21 cellular contexts compared by ENCODE assay signal in the genomic region with DNA sequence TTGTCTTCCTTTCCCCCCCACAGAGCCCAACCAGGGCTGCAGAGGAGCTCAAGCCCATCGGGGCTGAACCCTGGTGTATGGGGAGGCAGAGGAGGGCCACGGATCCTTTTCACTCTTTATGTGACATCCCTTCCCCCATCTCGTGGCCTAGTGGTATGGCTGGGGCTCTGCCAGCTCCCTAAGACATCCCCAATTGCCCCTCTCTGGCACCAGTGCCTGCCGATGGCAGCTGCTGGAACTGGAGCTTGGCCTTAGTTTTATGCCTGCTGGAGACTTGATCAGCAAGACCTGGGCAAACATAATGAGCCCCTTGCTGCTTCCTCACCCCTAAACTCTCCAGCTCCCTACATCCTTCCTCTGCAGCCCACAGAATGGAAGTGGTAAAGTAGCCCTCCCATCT. TPM values are rescaled to one million over a fixed set of nuclear protein-coding genes. Genes with fewer than 3 reads are reported as not detected.
DNase-seq lines count a peak whose midpoint lies in the region; ATAC-seq and TF ChIP-seq lines count a peak whose summit lies in the region.
"Had no signal": no experiment of that assay in that cellular context is flagged by ENCODE, and none has a peak within 500 bp of the region (broad histone marks: within the 10 kb centered on the region; RNA-seq: fewer than 3 reads in every experiment).

No MANE protein-coding gene starts in this region.

- DNase-seq in activated CD4-positive, alpha-beta T cell treated with anti-CD3 and anti-CD28 coated beads for 36 hours, result no peak
- DNase-seq in activated CD4-positive, alpha-beta T cell treated with anti-CD3 and anti-CD28 coated beads for 1 hour, result no peak
- DNase-seq in DND-41, result no peak
- no peak for DNase-seq in activated CD8-positive, alpha-beta T cell treated with anti-CD3 and anti-CD28 coated beads, Interleukin-2, amount 10 ng/mL, durations not matched to agents 7 days and 5 days
- DNase-seq in nephron progenitor cell, result no peak
- no peak for DNase-seq in KBM-7
- no peak for DNase-seq in globus pallidus (ENCODE audit: low spot score)
- no peak for DNase-seq in NCI-H146 (lab: John Stamatoyannopoulos, UW)
- DNase-seq: BE2C, GF-D8, mucosa of descending colon, NCI-H1436 treated with DMSO at 0.1 percent for 48 hours, NCI-H2171 treated with DMSO at 0.1 percent for 48 hours, NCI-H526 treated with DMSO at 0.1 percent for 48 hours, OCI-M1, retina, Right ventricle myocardium superior, substantia nigra, uterus had no signal

- H3K4me2 ChIP-seq in DND-41 (ENCODE audit: insufficient read depth, low read length), result no peak overlapping the region

- H3K9me3 ChIP-seq in DND-41 (ENCODE audit: insufficient read depth, low read length, severe bottlenecking), result no peaks in the 10 kb centered on the region
- H3K9me3 ChIP-seq: BE2C, mucosa of descending colon, uterus had no signal

- no peak overlapping the region for H3K27ac Mint-ChIP-seq in activated CD4-positive, alpha-beta T cell treated with anti-CD3 and anti-CD28 coated beads for 36 hours
- H3K27ac Mint-ChIP-seq in activated CD8-positive, alpha-beta T cell treated with anti-CD3 and anti-CD28 coated beads, Interleukin-2, amount 10 ng/mL, durations not matched to agents 7 days and 5 days, result peak overlapping the region; percentile 83
- peak overlapping the region; percentile 13 for H3K27ac Mint-ChIP-seq in nephron progenitor cell

- peaks cover 31% of the 10 kb centered on the region for H3K4me1 Mint-ChIP-seq in activated CD4-positive, alpha-beta T cell treated with anti-CD3 and anti-CD28 coated beads for 36 hours
- peaks cover 38% of the 10 kb centered on the region for H3K4me1 Mint-ChIP-seq in activated CD8-positive, alpha-beta T cell treated with anti-CD3 and anti-CD28 coated beads, Interleukin-2, amount 10 ng/mL, durations not matched to agents 7 days and 5 days (ENCODE audit: low read depth)
- H3K4me1 Mint-ChIP-seq in nephron progenitor cell, result peaks cover 28% of the 10 kb centered on the region

- no peak overlapping the region for H2AFZ ChIP-seq in DND-41 (ENCODE audit: low read depth, low read length)

- H3K4me1 ChIP-seq in DND-41 (ENCODE audit: insufficient read depth, low read length), result peaks cover 25% of the 10 kb centered on the region
- H3K4me1 ChIP-seq: BE2C, uterus had no signal

- CTCF ChIA-PET in activated CD4-positive, alpha-beta T cell treated with anti-CD3 and anti-CD28 coated beads for 36 hours (lab: Charles Lee), result interaction anchor here (0.6 to 3.2 kb wide), 12 partner anchors 8 to 1282 kb away, joined by 3 to 11 read pairs (median 3); partner anchors contain the start of gene TOP2A
- CTCF ChIA-PET in activated CD8-positive, alpha-beta T cell treated with anti-CD3 and anti-CD28 coated beads, Interleukin-2, amount 10 ng/mL, durations not matched to agents 7 days and 5 days (lab: Charles Lee), result interaction anchor here (0.9 to 3.7 kb wide), 13 partner anchors 9 to 134 kb away, joined by 3 to 62 read pairs (median 6); partner anchors contain the start of genes IGFBP4 and TOP2A

- H3K79me2 ChIP-seq in DND-41 (ENCODE audit: insufficient read depth, low read length), result no peaks in the 10 kb centered on the region

- no peaks in the 10 kb centered on the region for H3K9me3 Mint-ChIP-seq in activated CD4-positive, alpha-beta T cell treated with anti-CD3 and anti-CD28 coated beads for 36 hours (ENCODE audit: low read depth)
- H3K9me3 Mint-ChIP-seq in activated CD8-positive, alpha-beta T cell treated with anti-CD3 and anti-CD28 coated beads, Interleukin-2, amount 10 ng/mL, durations not matched to agents 7 days and 5 days (ENCODE audit: insufficient read depth), result no peaks in the 10 kb centered on the region
- peaks cover 7% of the 10 kb centered on the region for H3K9me3 Mint-ChIP-seq in nephron progenitor cell
- H3K9me3 Mint-ChIP-seq: central memory CD8-positive, alpha-beta T cell had no signal

- intact Hi-C loops in activated CD4-positive, alpha-beta T cell treated with anti-CD3 and anti-CD28 coated beads for 36 hours (cut with DNase I, micrococcal nuclease), result loop anchor here in 1 of 2 experiments (10.0 kb wide), 1 partner anchor 49 kb away; no protein-coding TSS in a partner anchor

- no peaks in the 10 kb centered on the region for H3K36me3 Mint-ChIP-seq in activated CD4-positive, alpha-beta T cell treated with anti-CD3 and anti-CD28 coated beads for 36 hours (ENCODE audit: low read depth)
- no peaks in the 10 kb centered on the region for H3K36me3 Mint-ChIP-seq in activated CD8-positive, alpha-beta T cell treated with anti-CD3 and anti-CD28 coated beads, Interleukin-2, amount 10 ng/mL, durations not matched to agents 7 days and 5 days (ENCODE audit: low read depth)
- H3K36me3 Mint-ChIP-seq in nephron progenitor cell (ENCODE audit: low read depth), result no peaks in the 10 kb centered on the region

- H3K9ac ChIP-seq in DND-41 (ENCODE audit: low read depth, low read length), result no peak overlapping the region

- no peaks in the 10 kb centered on the region for H3K36me3 ChIP-seq in DND-41 (ENCODE audit: insufficient read depth, low read length)
- H3K36me3 ChIP-seq: BE2C, uterus had no signal

- 0 out of 2 replicates have a peak, but pooled peaks cover 3% of the 10 kb centered on the region for H4K20me1 ChIP-seq in DND-41 (ENCODE audit: insufficient read depth, low read length)

- H3K4me3 Mint-ChIP-seq in activated CD4-positive, alpha-beta T cell treated with anti-CD3 and anti-CD28 coated beads for 36 hours, result no peak overlapping the region
- peak overlapping the region; percentile 53 for H3K4me3 Mint-ChIP-seq in activated CD8-positive, alpha-beta T cell treated with anti-CD3 and anti-CD28 coated beads, Interleukin-2, amount 10 ng/mL, durations not matched to agents 7 days and 5 days
- H3K4me3 Mint-ChIP-seq in nephron progenitor cell, result no peak overlapping the region
- H3K4me3 Mint-ChIP-seq: central memory CD8-positive, alpha-beta T cell had no signal

- peak; percentile 3 for ATAC-seq in activated CD4-positive, alpha-beta T cell treated with anti-CD3 and anti-CD28 coated beads for 36 hours
- ATAC-seq in DND-41 (ENCODE audit: insufficient read depth, low read depth), result peak; percentile 16; the same call in 1 of the 3 replicates
- peak; percentile 16 for ATAC-seq in activated CD8-positive, alpha-beta T cell treated with anti-CD3 and anti-CD28 coated beads, Interleukin-2, amount 10 ng/mL, durations not matched to agents 7 days and 5 days
- ATAC-seq: HepG2, mucosa of descending colon had no signal

- H3K27me3 ChIP-seq in DND-41 (ENCODE audit: insufficient read depth, low read length, poor library complexity), result no peaks in the 10 kb centered on the region
- H3K27me3 ChIP-seq: BE2C, uterus had no signal

- POLR2A ChIA-PET in activated CD4-positive, alpha-beta T cell treated with anti-CD3 and anti-CD28 coated beads for 36 hours (lab: Charles Lee), result interaction anchor here (0.6 to 2.4 kb wide), 4 partner anchors 9 to 124 kb away, joined by 3 to 15 read pairs (median 4); partner anchors contain the start of gene TOP2A
- POLR2A ChIA-PET in activated CD8-positive, alpha-beta T cell treated with anti-CD3 and anti-CD28 coated beads, Interleukin-2, amount 10 ng/mL, durations not matched to agents 7 days and 5 days (lab: Charles Lee), result interaction anchor here (0.9 to 2.4 kb wide), 6 partner anchors 8 to 108 kb away, joined by 3 to 41 read pairs (median 5); partner anchors contain the start of gene TOP2A

- peak overlapping the region; percentile 47 for H3K27ac ChIP-seq in DND-41 (ENCODE audit: low read length)
- H3K27ac ChIP-seq: uterus had no signal

- H3K27me3 Mint-ChIP-seq in activated CD4-positive, alpha-beta T cell treated with anti-CD3 and anti-CD28 coated beads for 36 hours, result no peaks in the 10 kb centered on the region
- peaks cover 11% of the 10 kb centered on the region for H3K27me3 Mint-ChIP-seq in activated CD8-positive, alpha-beta T cell treated with anti-CD3 and anti-CD28 coated beads, Interleukin-2, amount 10 ng/mL, durations not matched to agents 7 days and 5 days (ENCODE audit: low read depth)
- peaks cover 12% of the 10 kb centered on the region for H3K27me3 Mint-ChIP-seq in nephron progenitor cell (ENCODE audit: low read depth, poor library complexity)
- H3K27me3 Mint-ChIP-seq: central memory CD8-positive, alpha-beta T cell had no signal

- H3K4me3 ChIP-seq in DND-41 (ENCODE audit: low read depth in 1 of 2, low read length in 2 of 2), result no peak overlapping the region
- H3K4me3 ChIP-seq: mucosa of descending colon, uterus had no signal

- in situ Hi-C loops in KBM-7 (cut with MboI; ENCODE audit: low pct_unique_long_range_greater_than_20kb, low sequenced_read_pairs), result no loop called here

- TF ChIP-seq CTCF in DND-41 (IDR thresholded peaks at IDR 0.05; ENCODE audit: borderline replicate concordance, extremely low read depth, low read length, poor library complexity, severe bottlenecking), result no peak
- no peak for TF ChIP-seq CTCF in nephron progenitor cell (IDR thresholded peaks at IDR 0.05)

RNA-seq across cellular contexts. Expression of gene TOP2A, which starts 8.0 kb away (rescaled TPM):
- 100 to 1,000 TPM; 245 to 322 TPM for total RNA-seq in activated CD4-positive, alpha-beta T cell treated with anti-CD3 and anti-CD28 coated beads for 36 hours
- 100 to 1,000 TPM; 517 to 567 TPM for total RNA-seq in activated CD8-positive, alpha-beta T cell treated with anti-CD3 and anti-CD28 coated beads, Interleukin-2, amount 10 ng/mL, durations not matched to agents 7 days and 5 days

RNA-seq across cellular contexts. Expression of gene IGFBP4, which starts 17.5 kb away (rescaled TPM):
- 10 to 100 TPM; 40.2 to 45.6 TPM for total RNA-seq in activated CD4-positive, alpha-beta T cell treated with anti-CD3 and anti-CD28 coated beads for 36 hours
- 10 to 100 TPM; 28.7 to 28.9 TPM for total RNA-seq in activated CD8-positive, alpha-beta T cell treated with anti-CD3 and anti-CD28 coated beads, Interleukin-2, amount 10 ng/mL, durations not matched to agents 7 days and 5 days
